ENCODE assay signal across 8 cellular contexts in the genomic region with DNA sequence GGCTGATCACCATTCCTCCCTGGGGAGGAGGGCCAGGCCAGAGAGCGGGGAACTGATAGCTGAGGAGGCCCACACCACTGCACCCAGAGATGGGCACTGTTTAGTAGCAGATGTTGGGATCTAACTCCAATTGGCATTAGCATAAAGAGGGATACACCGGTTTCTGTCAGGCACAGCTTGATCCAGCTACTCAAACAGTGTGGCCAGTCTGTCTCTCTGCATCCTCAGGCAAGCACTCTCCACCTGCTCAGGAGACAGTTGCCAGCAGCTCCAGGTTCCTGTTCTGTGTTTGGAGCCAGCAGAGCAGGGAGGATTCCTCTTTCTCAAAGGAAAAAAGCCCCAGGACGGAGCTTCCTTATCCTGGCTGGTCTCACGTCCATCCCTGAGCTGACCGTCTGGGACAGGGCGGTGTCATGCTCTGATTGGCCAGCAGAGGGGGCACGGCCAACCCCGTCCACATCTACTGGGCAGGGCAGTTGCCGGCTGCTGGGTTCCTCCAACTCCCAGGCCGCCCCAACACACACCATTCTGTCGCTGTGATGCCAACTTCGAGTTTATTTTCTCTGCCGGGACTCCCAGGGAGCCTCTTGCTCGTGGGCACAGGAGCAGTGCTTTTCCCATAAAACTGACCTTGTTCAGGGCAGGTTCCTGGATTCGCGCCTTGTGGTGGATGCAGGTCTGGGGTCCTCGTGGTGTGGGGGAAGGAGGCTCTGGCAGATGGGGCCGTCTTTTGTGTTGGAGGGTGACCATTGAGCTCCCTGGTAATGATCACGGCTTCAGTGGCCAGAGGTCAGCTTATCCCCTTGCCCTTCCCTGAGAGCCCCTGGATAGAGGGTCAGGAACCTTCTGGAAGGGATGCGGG. TPM values are rescaled to one million over a fixed set of nuclear protein-coding genes. Genes with fewer than 3 reads are reported as not detected.
DNase-seq lines count a peak whose midpoint lies in the region; ATAC-seq and TF ChIP-seq lines count a peak whose summit lies in the region.

No MANE protein-coding gene starts in this region.

- H3K36me3 ChIP-seq in body of pancreas (replicated peaks in 1 of 2; ENCODE audit: insufficient read depth in 1 of 2, low read depth in 2 of 2): no peaks in the 10 kb centered on the region

- no peak overlapping the region for H3K27ac Mint-ChIP-seq in stimulated activated effector memory CD8-positive, alpha-beta T cell treated with anti-CD3 and anti-CD28 coated beads, Interleukin-12 subunit alpha, Interleukin-12 subunit beta, amount 100 ng/mL, for 72 hours

- no peaks in the 10 kb centered on the region for H3K9me3 ChIP-seq in body of pancreas

- intact Hi-C loops in body of pancreas (cut with DNase I): loop anchor here (10.0 kb wide), 1 partner anchor 725 kb away; no protein-coding TSS in a partner anchor

- WGBS in body of pancreas, 2 donors: 39 to 66% methylated on average over 6 to 18 of the region's 20 CpGs

- peaks cover 0 to 4% of the 10 kb centered on the region in 2 donors for H3K27me3 ChIP-seq in body of pancreas

- DNase-seq in NOMO-1 treated with DMSO at 0.1 percent for 48 hours (lab: John Stamatoyannopoulos, UW; ENCODE audit: unreplicated experiment) (peak; percentile 26), NOMO-1 treated with dmso at 0.1 percent for 144 hours (lab: John Stamatoyannopoulos, UW; ENCODE audit: unreplicated experiment) (no peak), body of pancreas (peak; percentile 60 to 73 (median 67)), inferior parietal cortex (ENCODE audit: extremely low spot score) (peak; percentile 41), NCI-H2171 (lab: John Stamatoyannopoulos, UW) (no peak)
- DNase-seq in stimulated activated effector memory CD8-positive, alpha-beta T cell treated with anti-CD3 and anti-CD28 coated beads, Interleukin-12 subunit alpha, Interleukin-12 subunit beta, amount 100 ng/mL, for 72 hours (ENCODE audit: low spot score in 2 of 2): peak in 1 of 2 donors; percentile 17

- no peaks in the 10 kb centered on the region for H3K9me3 Mint-ChIP-seq in stimulated activated effector memory CD8-positive, alpha-beta T cell treated with anti-CD3 and anti-CD28 coated beads, Interleukin-12 subunit alpha, Interleukin-12 subunit beta, amount 100 ng/mL, for 72 hours

- TF ChIP-seq CTCF in LNCAP (IDR thresholded peaks at IDR 0.05) (peak; percentile 91), body of pancreas (IDR thresholded peaks at IDR 0.05) (peak; percentile 62 to 75 (median 70))

- H3K4me3 Mint-ChIP-seq in stimulated activated effector memory CD8-positive, alpha-beta T cell treated with anti-CD3 and anti-CD28 coated beads, Interleukin-12 subunit alpha, Interleukin-12 subunit beta, amount 100 ng/mL, for 72 hours: no peak overlapping the region

- no peak for TF ChIP-seq POLR2A in body of pancreas (IDR thresholded peaks at IDR 0.05)

- H3K4me1 ChIP-seq in body of pancreas: no peaks in the 10 kb centered on the region

- H3K4me1 Mint-ChIP-seq in stimulated activated effector memory CD8-positive, alpha-beta T cell treated with anti-CD3 and anti-CD28 coated beads, Interleukin-12 subunit alpha, Interleukin-12 subunit beta, amount 100 ng/mL, for 72 hours: no peaks in the 10 kb centered on the region

- H3K27ac ChIP-seq in body of pancreas: no peak overlapping the region

- ATAC-seq in body of pancreas (peak; percentile 83), GM18858 (IDR thresholded peaks at IDR 0.05; ENCODE audit: unreplicated experiment) (no peak)
- peak; percentile 57 for ATAC-seq in stimulated activated effector memory CD8-positive, alpha-beta T cell treated with anti-CD3 and anti-CD28 coated beads, Interleukin-12 subunit alpha, Interleukin-12 subunit beta, amount 100 ng/mL, for 72 hours

- no peak overlapping the region for H3K4me3 ChIP-seq in body of pancreas

- H3K36me3 Mint-ChIP-seq in stimulated activated effector memory CD8-positive, alpha-beta T cell treated with anti-CD3 and anti-CD28 coated beads, Interleukin-12 subunit alpha, Interleukin-12 subunit beta, amount 100 ng/mL, for 72 hours: no peaks in the 10 kb centered on the region

RNA-seq across cellular contexts. Expression of a gene that starts 47.9 kb away (rescaled TPM):
- 10 to 100 TPM in 1 of 2 donors, 1 to 10 TPM in 1; 7.0 to 14.5 TPM for total RNA-seq in body of pancreas

Comparison
In these comparisons a context has a peak if more than half of its experiments do, and no peak if none do; other contexts are left out.
1. DNase-seq: peak in NOMO-1 treated with DMSO at 0.1 percent for 48 hours (single experiment), body of pancreas (4 of 4) and inferior parietal cortex (single experiment); none in NOMO-1 treated with dmso at 0.1 percent for 144 hours (single experiment) and NCI-H2171 (single experiment).